16 cellular contexts compared by ENCODE assay signal in the genomic region with DNA sequence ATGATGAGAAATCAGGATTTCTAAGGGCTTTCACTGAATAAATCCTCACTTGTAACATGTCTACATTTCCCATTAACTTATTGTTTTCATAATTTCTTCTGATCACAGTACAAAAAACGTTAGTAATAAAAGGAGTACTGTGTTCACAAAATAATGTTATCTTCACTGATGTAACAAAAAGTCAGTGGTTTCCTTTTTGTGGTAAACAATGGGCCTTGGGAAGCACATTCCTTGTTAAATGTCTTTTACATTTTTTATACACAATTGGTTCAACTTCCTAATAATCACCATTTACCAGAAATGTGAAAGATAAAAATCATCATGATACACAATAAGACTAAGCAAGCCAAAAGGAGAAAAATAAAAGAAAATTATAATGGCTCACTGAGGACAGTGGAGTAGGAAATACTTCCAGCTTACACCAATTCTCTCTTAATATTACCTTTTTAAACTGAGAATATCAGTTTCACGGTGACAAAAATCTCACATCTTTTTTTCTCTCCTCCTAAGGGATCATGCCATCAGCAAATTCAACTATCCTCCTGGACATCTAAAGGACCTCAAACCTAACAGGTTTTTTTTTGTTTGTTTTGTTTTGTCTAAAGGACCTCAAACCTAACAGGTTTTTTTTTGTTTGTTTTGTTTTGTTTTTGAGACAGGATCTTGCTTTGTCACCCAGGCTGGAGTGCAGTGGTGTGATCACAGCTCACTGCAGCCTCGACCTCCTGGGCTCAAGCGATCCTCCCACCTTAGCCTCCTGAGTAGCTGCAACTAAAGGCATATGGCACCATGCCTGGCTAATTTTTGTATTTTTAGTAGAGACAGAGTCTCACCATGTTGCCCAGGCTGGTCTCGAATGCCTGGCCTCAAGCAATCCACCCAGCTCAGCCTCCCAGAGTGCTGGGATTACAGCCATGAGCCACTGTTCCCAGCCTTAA. TPM values are rescaled to one million over a fixed set of nuclear protein-coding genes. Genes with fewer than 3 reads are reported as not detected.
DNase-seq lines count a peak whose midpoint lies in the region; ATAC-seq, FAIRE-seq and TF ChIP-seq lines count a peak whose summit lies in the region.
"Had no signal": no experiment of that assay in that cellular context is flagged by ENCODE, and none has a peak within 500 bp of the region (broad histone marks: within the 10 kb centered on the region; RNA-seq: fewer than 3 reads in every experiment).

No MANE protein-coding gene starts in this region.

- no peaks in the 10 kb centered on the region for H3K36me3 ChIP-seq in psoas muscle (ENCODE audit: insufficient read depth in 1 of 2, low read depth in 1 of 2)
- H3K36me3 ChIP-seq: cardiac muscle cell, right atrium auricular region had no signal

- H3K4me1 ChIP-seq in psoas muscle: peaks cover 27% of the 10 kb centered on the region

- DNase-seq in GM19239 (ENCODE audit: insufficient read length, low spot score): no peak
- DNase-seq in central memory CD8-positive, alpha-beta T cell (ENCODE audit: low spot score in 2 of 2): no peak
- no peak for DNase-seq in mesothelial cell of epicardium (ENCODE audit: low spot score in 2 of 2, unreplicated experiment in 2 of 2)
- DNase-seq in psoas muscle: no peak
- DNase-seq in mucosa of gallbladder (ENCODE audit: low spot score): no peak
- DNase-seq in NCI-H146 (lab: John Stamatoyannopoulos, UW): no peak
- DNase-seq: activated CD4-positive, CD25-positive, alpha-beta regulatory T cell; DMS153; H9; MV-4-11; nephron progenitor cell had no signal

- TF ChIP-seq CTCF in C4-2B (conservative IDR thresholded peaks at IDR 0.05) (no peak), mesothelial cell of epicardium (IDR thresholded peaks at IDR 0.05; ENCODE audit: unreplicated experiment) (no peak), psoas muscle (IDR thresholded peaks at IDR 0.05) (no peak)

- no peaks in the 10 kb centered on the region for H3K9me3 Mint-ChIP-seq in central memory CD8-positive, alpha-beta T cell
- H3K9me3 Mint-ChIP-seq in mesothelial cell of epicardium: peaks cover 7% of the 10 kb centered on the region

- intact Hi-C loops in psoas muscle (cut with DNase I): loop anchor here in 1 of 2 donors (10.0 kb wide), 1 partner anchor 52 kb away; no protein-coding TSS in a partner anchor

- no peak for ATAC-seq in central memory CD8-positive, alpha-beta T cell (replicated peaks; ENCODE audit: extremely low read depth, poor library complexity, severe bottlenecking)
- no peak for ATAC-seq in psoas muscle
- ATAC-seq in GM18868 (IDR thresholded peaks at IDR 0.05; ENCODE audit: unreplicated experiment): no peak

- peak overlapping the region; percentile 19 for H3K27ac Mint-ChIP-seq in central memory CD8-positive, alpha-beta T cell (ENCODE audit: low read depth)
- peak overlapping the region; percentile 25 for H3K27ac Mint-ChIP-seq in mesothelial cell of epicardium

- FAIRE-seq in GM19239 (lab: Jason Lieb, UNC): peak; percentile 23

- 58 to 59% (median 59%) methylated on average over 5 of the region's 5 CpGs for WGBS in psoas muscle, 3 donors

- no peak overlapping the region for H3K4me3 Mint-ChIP-seq in central memory CD8-positive, alpha-beta T cell
- no peak overlapping the region for H3K4me3 Mint-ChIP-seq in mesothelial cell of epicardium
- H3K4me3 Mint-ChIP-seq: H9, nephron progenitor cell had no signal

- peaks cover 3% of the 10 kb centered on the region for H3K36me3 Mint-ChIP-seq in central memory CD8-positive, alpha-beta T cell (ENCODE audit: insufficient read depth)
- peaks cover 8% of the 10 kb centered on the region for H3K36me3 Mint-ChIP-seq in mesothelial cell of epicardium

- H3K27me3 ChIP-seq in psoas muscle (ENCODE audit: insufficient read depth in 3 of 3, low read length in 2 of 3): no peaks in the 10 kb centered on the region
- H3K27me3 ChIP-seq: cardiac muscle cell, right atrium auricular region had no signal

- H3K27ac ChIP-seq in C4-2B (peak overlapping the region; percentile 19; the same call in 1 of the 2 replicates), psoas muscle (no peak overlapping the region)
- H3K27ac ChIP-seq: cardiac muscle cell, epithelial cell of prostate, right atrium auricular region had no signal

- no peaks in the 10 kb centered on the region for H3K27me3 Mint-ChIP-seq in central memory CD8-positive, alpha-beta T cell
- no peaks in the 10 kb centered on the region for H3K27me3 Mint-ChIP-seq in mesothelial cell of epicardium (ENCODE audit: low read depth)

- peaks cover 59% of the 10 kb centered on the region for H3K4me1 Mint-ChIP-seq in central memory CD8-positive, alpha-beta T cell
- peaks cover 15% of the 10 kb centered on the region for H3K4me1 Mint-ChIP-seq in mesothelial cell of epicardium

- H3K9me3 ChIP-seq in psoas muscle: no peaks in the 10 kb centered on the region
- H3K9me3 ChIP-seq: right atrium auricular region had no signal

- H3K4me3 ChIP-seq in psoas muscle: no peak overlapping the region
- H3K4me3 ChIP-seq: cardiac muscle cell, right atrium auricular region had no signal

RNA-seq across cellular contexts. Expression of a gene that starts 57.3 kb away (rescaled TPM):
- 55.5 to 57.0 TPM (median 56.8 TPM) in 3 replicates for total RNA-seq in mesothelial cell of epicardium
- total RNA-seq in psoas muscle: 10 to 100 TPM; 15.0 to 21.7 (median 20.9) TPM
- 10 to 100 TPM in 2 of 3 donors, 1 to 10 TPM in 1; 4.8 to 14.5 (median 10.3) TPM for polyA plus RNA-seq in psoas muscle
- total RNA-seq in mucosa of gallbladder: 54.1 TPM
